Comparison of ENCODE assay signal across 14 cellular contexts in genomic region chr22:49263101-49263500, GRCh38.
DNase-seq lines count a peak whose midpoint lies in the region; ATAC-seq and TF ChIP-seq lines count a peak whose summit lies in the region.
"Had no signal": no experiment of that assay in that cellular context is flagged by ENCODE, and none has a peak within 500 bp of the region (broad histone marks: within the 10 kb centered on the region; RNA-seq: fewer than 3 reads in every experiment).

No MANE protein-coding gene starts in this region.

- H3K4me3 ChIP-seq in endodermal cell (ENCODE audit: low read length), result no peak overlapping the region
- H3K4me3 ChIP-seq in spleen, result no peak overlapping the region
- H3K4me3 ChIP-seq: A549, GM23248, HAP-1 had no signal

- H3K27ac Mint-ChIP-seq in endodermal cell, result no peak overlapping the region
- H3K27ac Mint-ChIP-seq in T-helper 17 cell, result no peak overlapping the region
- H3K27ac Mint-ChIP-seq: CD4-positive, alpha-beta T cell had no signal

- H3K9me3 Mint-ChIP-seq in endodermal cell, result no peaks in the 10 kb centered on the region
- H3K9me3 Mint-ChIP-seq: CD4-positive, alpha-beta T cell had no signal

- H3K4me1 Mint-ChIP-seq in endodermal cell (peaks cover 15% of the 10 kb centered on the region), T-helper 17 cell (peaks cover 5% of the 10 kb centered on the region)

- DNase-seq in endodermal cell (peak; percentile 5), mesenteric fat pad (ENCODE audit: low spot score) (peak; percentile 53), spleen (peak; percentile 32), anterior cingulate cortex (lab: John Stamatoyannopoulos, UW) (no peak), T-helper 17 cell (no peak), A172 (ENCODE audit: low spot score) (no peak)
- DNase-seq: AML-193, Caco-2, GM23248 had no signal

- H3K36me3 ChIP-seq in endodermal cell (ENCODE audit: control insufficient read depth, insufficient read depth, low read length) (no peaks in the 10 kb centered on the region), spleen (no peaks in the 10 kb centered on the region)
- H3K36me3 ChIP-seq: HAP-1 had no signal

- no peak for TF ChIP-seq POLR2A in spleen (IDR thresholded peaks at IDR 0.05)

- H3K9me3 ChIP-seq in endodermal cell (ENCODE audit: control insufficient read depth, low read length) (no peaks in the 10 kb centered on the region), spleen (no peaks in the 10 kb centered on the region), T-helper 17 cell (ENCODE audit: control insufficient read depth, low read length, poor library complexity, severe bottlenecking) (no peaks in the 10 kb centered on the region)
- H3K9me3 ChIP-seq: A549, Caco-2, HAP-1 had no signal

- WGBS in endodermal cell (ENCODE audit: insufficient coverage in 1 of 2, insufficient read length in 1 of 2), 2 experiments, result 92 to 99% methylated on average over 11 to 13 of the region's 15 CpGs
- WGBS in spleen, 5 donors, result 88 to 93% (median 92%) methylated on average over 15 of the region's 15 CpGs

- H3K36me3 Mint-ChIP-seq in endodermal cell (ENCODE audit: low read depth) (no peaks in the 10 kb centered on the region), T-helper 17 cell (ENCODE audit: low read depth) (no peaks in the 10 kb centered on the region)

- no peaks in the 10 kb centered on the region for H3K27me3 ChIP-seq in endodermal cell (ENCODE audit: control insufficient read depth, insufficient read depth, low read length, poor library complexity, severe bottlenecking)
- peaks cover 0 to 32% (median 0%) of the 10 kb centered on the region in 7 donors for H3K27me3 ChIP-seq in spleen (replicated peaks in 1 of 7)

- no peak overlapping the region for H3K9ac ChIP-seq in endodermal cell (ENCODE audit: extremely low read depth, low read length, poor library complexity, severe bottlenecking)
- H3K9ac ChIP-seq: GM23248 had no signal

- no peak for ATAC-seq in T-helper 17 cell
- ATAC-seq: A549, HepG2 had no signal

- no peak overlapping the region for H3K27ac ChIP-seq in endodermal cell (ENCODE audit: low read depth, low read length)
- H3K27ac ChIP-seq in spleen, result no peak overlapping the region
- H3K27ac ChIP-seq: A549, C4-2B, GM23248 had no signal

- no peak overlapping the region for H3K4me3 Mint-ChIP-seq in endodermal cell
- H3K4me3 Mint-ChIP-seq in T-helper 17 cell, result no peak overlapping the region
- H3K4me3 Mint-ChIP-seq: CD4-positive, alpha-beta T cell had no signal

- TF ChIP-seq CTCF in endodermal cell (conservative IDR thresholded peaks at IDR 0.05) (no peak), spleen (IDR thresholded peaks at IDR 0.05 in 8 of 11, conservative IDR thresholded peaks at IDR 0.05 in 3 of 11) (no peak)

- H3K4me1 ChIP-seq in endodermal cell (ENCODE audit: control insufficient read depth, insufficient read depth, low read length) (no peaks in the 10 kb centered on the region), spleen (no peaks in the 10 kb centered on the region)
- H3K4me1 ChIP-seq: A549, Caco-2, HAP-1 had no signal

- intact Hi-C loops in spleen (cut with DNase I; ENCODE audit: low total_unique reads), result no loop called here

- H3K27me3 Mint-ChIP-seq in endodermal cell (ENCODE audit: insufficient read depth), result peaks cover 5% of the 10 kb centered on the region
- peaks cover 20% of the 10 kb centered on the region for H3K27me3 Mint-ChIP-seq in T-helper 17 cell

Comparison
In these comparisons a context has a peak if more than half of its experiments do, and no peak if none do; other contexts are left out.
1. DNase-seq: peak in endodermal cell (single experiment), mesenteric fat pad (single experiment) and spleen (single experiment); none in anterior cingulate cortex (0 of 58), T-helper 17 cell (0 of 3) and A172 (single experiment).